ENCODE assay signal across 1 cellular context in the genomic region with DNA sequence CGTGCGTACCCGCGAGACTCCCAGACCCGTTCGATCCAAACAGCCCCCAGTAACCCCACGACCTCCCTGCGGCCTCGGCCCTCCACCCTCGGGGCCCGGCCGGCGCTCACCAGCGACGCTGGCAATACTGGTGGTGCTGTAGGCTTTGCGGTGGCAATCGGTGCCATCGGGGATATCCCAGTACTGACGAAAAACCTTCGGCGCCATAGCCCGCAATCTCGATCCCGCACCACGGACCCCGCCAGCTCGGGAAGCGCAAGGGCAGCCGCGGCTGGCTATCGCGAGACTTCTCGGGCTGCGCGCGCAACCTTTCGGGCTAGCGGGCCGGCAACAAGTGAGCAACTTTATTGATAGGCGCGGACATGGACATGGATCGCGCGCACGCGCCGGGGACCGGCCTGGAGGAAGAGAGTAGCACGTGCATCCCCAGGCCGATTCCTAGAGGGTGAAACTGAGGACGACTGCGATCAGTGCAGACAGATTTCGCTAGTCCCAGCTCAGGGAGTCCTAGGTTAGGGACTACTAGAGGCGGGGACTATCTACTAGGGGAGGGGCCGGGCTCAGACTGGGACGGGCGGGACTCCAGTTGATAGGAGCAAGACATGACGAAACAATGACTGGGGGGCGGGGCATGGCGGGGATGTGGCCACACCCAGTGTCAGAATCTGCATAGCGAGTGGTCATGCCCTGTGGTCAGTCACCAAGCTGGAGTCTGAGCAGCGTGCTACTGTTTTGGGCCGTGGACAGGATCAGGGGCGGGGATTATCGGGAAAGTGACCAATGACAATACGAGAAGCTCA.
A peak's percentile ranks its signal among the peaks of the same experiment; 100 is the strongest.
TF ChIP-seq lines count a peak whose summit lies in the region.

A gene (minus strand): TSS at position 289 of the 800 bp plus-strand sequence. CDS start 82 bp downstream, at position 207.

TF ChIP-seq in HepG2, 621 proteins besides CTCF, POLR2A, EP300 and RAD21 (continued from another document and continues in another):
- TF ChIP-seq, protein P1, sequence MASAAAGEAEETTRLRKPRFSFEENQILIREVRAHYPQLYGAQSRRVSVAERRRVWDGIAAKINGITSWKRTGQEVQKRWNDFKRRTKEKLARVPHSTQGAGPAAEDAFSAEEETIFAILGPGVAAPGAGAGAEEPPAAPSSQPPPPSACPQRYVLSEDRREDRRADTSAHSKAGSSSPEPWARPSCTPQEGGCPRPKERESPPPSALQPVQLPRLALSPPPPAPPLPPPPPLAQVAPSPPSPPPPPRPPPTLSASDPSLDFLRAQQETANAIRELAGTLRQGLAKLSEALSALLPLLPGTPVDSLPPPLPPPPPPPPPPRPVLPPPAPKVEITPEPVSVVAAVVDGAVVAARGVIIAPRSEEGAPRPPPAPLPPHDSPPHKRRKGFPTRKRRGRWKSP (CRISPR knock-in tag; IDR thresholded peaks at IDR 0.05): peak; percentile 97
- TF ChIP-seq HNRNPUL1 (IDR thresholded peaks at IDR 0.05; ENCODE audit: low read depth, low read length) (no peak), ZNF232 (CRISPR knock-in tag; IDR thresholded peaks at IDR 0.05; ENCODE audit: borderline replicate concordance) (0 out of 2 replicates have a peak, but pooled peaks have one; percentile 21), GABPA (IDR thresholded peaks at IDR 0.05; ENCODE audit: low read depth, low read length) (no peak), GABPA (CRISPR knock-in tag; IDR thresholded peaks at IDR 0.05; ENCODE audit: low read depth) (peak; percentile 57; the same call in 1 of the 2 replicates), CBX5 (CRISPR knock-in tag; IDR thresholded peaks at IDR 0.05; ENCODE audit: borderline replicate concordance) (peak; percentile 81; the same call in 1 of the 2 replicates), TCF12 (IDR thresholded peaks at IDR 0.05) (no peak), TCF12 (CRISPR knock-in tag; IDR thresholded peaks at IDR 0.05) (peak; percentile 32; the same call in 1 of the 2 replicates), ZNF644 (CRISPR knock-in tag; IDR thresholded peaks at IDR 0.05; ENCODE audit: low read depth) (no peak), NPAS2 (CRISPR knock-in tag; IDR thresholded peaks at IDR 0.05; ENCODE audit: borderline replicate concordance) (no peak), ZNF816 (CRISPR knock-in tag; IDR thresholded peaks at IDR 0.05; ENCODE audit: borderline replicate concordance) (peak; percentile 83; the same call in 1 of the 2 replicates), ZNF34 (CRISPR knock-in tag; IDR thresholded peaks at IDR 0.05; ENCODE audit: borderline replicate concordance) (0 out of 2 replicates have a peak, but pooled peaks have one; percentile 57), FLYWCH1 (CRISPR knock-in tag; IDR thresholded peaks at IDR 0.05) (no peak), DR1 (CRISPR knock-in tag; IDR thresholded peaks at IDR 0.05) (peak; percentile 55; the same call in 1 of the 2 replicates), PCBP2 (optimal IDR thresholded peaks at IDR 0.05; ENCODE audit: low read depth, low read length, poor library complexity, severe bottlenecking) (no peak), ZNF619 (CRISPR knock-in tag; IDR thresholded peaks at IDR 0.05) (peak; percentile 89), TOE1 (CRISPR knock-in tag; IDR thresholded peaks at IDR 0.05) (no peak), RFX5 (IDR thresholded peaks at IDR 0.05; ENCODE audit: low read depth, low read length) (0 out of 2 replicates have a peak, but pooled peaks have one; percentile 24), ZNF547 (CRISPR knock-in tag; IDR thresholded peaks at IDR 0.05) (peak; percentile 85), ZNF780A (CRISPR knock-in tag; IDR thresholded peaks at IDR 0.05) (peak; percentile 84), FOXM1 (CRISPR knock-in tag; IDR thresholded peaks at IDR 0.05) (no peak), ZNF749 (CRISPR knock-in tag; IDR thresholded peaks at IDR 0.05; ENCODE audit: borderline replicate concordance) (0 out of 2 replicates have a peak, but pooled peaks have one; percentile 46), SRF (IDR thresholded peaks at IDR 0.05; ENCODE audit: low read depth, low read length) (peak; percentile 47; the same call in 1 of the 2 replicates)
- TF ChIP-seq, protein P2, sequence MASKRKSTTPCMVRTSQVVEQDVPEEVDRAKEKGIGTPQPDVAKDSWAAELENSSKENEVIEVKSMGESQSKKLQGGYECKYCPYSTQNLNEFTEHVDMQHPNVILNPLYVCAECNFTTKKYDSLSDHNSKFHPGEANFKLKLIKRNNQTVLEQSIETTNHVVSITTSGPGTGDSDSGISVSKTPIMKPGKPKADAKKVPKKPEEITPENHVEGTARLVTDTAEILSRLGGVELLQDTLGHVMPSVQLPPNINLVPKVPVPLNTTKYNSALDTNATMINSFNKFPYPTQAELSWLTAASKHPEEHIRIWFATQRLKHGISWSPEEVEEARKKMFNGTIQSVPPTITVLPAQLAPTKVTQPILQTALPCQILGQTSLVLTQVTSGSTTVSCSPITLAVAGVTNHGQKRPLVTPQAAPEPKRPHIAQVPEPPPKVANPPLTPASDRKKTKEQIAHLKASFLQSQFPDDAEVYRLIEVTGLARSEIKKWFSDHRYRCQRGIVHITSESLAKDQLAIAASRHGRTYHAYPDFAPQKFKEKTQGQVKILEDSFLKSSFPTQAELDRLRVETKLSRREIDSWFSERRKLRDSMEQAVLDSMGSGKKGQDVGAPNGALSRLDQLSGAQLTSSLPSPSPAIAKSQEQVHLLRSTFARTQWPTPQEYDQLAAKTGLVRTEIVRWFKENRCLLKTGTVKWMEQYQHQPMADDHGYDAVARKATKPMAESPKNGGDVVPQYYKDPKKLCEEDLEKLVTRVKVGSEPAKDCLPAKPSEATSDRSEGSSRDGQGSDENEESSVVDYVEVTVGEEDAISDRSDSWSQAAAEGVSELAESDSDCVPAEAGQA (IDR thresholded peaks at IDR 0.05; ENCODE audit: low read depth): peak; percentile 65; the same call in 1 of the 2 replicates
- TF ChIP-seq, protein P2 (CRISPR knock-in tag; IDR thresholded peaks at IDR 0.05; ENCODE audit: borderline replicate concordance): no peak
- TF ChIP-seq, protein P3, sequence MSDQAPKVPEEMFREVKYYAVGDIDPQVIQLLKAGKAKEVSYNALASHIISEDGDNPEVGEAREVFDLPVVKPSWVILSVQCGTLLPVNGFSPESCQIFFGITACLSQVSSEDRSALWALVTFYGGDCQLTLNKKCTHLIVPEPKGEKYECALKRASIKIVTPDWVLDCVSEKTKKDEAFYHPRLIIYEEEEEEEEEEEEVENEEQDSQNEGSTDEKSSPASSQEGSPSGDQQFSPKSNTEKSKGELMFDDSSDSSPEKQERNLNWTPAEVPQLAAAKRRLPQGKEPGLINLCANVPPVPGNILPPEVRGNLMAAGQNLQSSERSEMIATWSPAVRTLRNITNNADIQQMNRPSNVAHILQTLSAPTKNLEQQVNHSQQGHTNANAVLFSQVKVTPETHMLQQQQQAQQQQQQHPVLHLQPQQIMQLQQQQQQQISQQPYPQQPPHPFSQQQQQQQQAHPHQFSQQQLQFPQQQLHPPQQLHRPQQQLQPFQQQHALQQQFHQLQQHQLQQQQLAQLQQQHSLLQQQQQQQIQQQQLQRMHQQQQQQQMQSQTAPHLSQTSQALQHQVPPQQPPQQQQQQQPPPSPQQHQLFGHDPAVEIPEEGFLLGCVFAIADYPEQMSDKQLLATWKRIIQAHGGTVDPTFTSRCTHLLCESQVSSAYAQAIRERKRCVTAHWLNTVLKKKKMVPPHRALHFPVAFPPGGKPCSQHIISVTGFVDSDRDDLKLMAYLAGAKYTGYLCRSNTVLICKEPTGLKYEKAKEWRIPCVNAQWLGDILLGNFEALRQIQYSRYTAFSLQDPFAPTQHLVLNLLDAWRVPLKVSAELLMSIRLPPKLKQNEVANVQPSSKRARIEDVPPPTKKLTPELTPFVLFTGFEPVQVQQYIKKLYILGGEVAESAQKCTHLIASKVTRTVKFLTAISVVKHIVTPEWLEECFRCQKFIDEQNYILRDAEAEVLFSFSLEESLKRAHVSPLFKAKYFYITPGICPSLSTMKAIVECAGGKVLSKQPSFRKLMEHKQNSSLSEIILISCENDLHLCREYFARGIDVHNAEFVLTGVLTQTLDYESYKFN (CRISPR knock-in tag; conservative IDR thresholded peaks at IDR 0.05): peak; percentile 67
- TF ChIP-seq, protein P4, sequence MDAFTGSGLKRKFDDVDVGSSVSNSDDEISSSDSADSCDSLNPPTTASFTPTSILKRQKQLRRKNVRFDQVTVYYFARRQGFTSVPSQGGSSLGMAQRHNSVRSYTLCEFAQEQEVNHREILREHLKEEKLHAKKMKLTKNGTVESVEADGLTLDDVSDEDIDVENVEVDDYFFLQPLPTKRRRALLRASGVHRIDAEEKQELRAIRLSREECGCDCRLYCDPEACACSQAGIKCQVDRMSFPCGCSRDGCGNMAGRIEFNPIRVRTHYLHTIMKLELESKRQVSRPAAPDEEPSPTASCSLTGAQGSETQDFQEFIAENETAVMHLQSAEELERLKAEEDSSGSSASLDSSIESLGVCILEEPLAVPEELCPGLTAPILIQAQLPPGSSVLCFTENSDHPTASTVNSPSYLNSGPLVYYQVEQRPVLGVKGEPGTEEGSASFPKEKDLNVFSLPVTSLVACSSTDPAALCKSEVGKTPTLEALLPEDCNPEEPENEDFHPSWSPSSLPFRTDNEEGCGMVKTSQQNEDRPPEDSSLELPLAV (CRISPR knock-in tag; conservative IDR thresholded peaks at IDR 0.05; ENCODE audit: low read depth): no peak
- TF ChIP-seq, protein P5, sequence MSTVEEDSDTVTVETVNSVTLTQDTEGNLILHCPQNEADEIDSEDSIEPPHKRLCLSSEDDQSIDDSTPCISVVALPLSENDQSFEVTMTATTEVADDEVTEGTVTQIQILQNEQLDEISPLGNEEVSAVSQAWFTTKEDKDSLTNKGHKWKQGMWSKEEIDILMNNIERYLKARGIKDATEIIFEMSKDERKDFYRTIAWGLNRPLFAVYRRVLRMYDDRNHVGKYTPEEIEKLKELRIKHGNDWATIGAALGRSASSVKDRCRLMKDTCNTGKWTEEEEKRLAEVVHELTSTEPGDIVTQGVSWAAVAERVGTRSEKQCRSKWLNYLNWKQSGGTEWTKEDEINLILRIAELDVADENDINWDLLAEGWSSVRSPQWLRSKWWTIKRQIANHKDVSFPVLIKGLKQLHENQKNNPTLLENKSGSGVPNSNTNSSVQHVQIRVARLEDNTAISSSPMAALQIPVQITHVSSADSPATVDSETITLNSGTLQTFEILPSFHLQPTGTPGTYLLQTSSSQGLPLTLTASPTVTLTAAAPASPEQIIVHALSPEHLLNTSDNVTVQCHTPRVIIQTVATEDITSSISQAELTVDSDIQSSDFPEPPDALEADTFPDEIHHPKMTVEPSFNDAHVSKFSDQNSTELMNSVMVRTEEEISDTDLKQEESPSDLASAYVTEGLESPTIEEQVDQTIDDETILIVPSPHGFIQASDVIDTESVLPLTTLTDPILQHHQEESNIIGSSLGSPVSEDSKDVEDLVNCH (CRISPR knock-in tag; IDR thresholded peaks at IDR 0.05): no peak
- TF ChIP-seq, protein P6, sequence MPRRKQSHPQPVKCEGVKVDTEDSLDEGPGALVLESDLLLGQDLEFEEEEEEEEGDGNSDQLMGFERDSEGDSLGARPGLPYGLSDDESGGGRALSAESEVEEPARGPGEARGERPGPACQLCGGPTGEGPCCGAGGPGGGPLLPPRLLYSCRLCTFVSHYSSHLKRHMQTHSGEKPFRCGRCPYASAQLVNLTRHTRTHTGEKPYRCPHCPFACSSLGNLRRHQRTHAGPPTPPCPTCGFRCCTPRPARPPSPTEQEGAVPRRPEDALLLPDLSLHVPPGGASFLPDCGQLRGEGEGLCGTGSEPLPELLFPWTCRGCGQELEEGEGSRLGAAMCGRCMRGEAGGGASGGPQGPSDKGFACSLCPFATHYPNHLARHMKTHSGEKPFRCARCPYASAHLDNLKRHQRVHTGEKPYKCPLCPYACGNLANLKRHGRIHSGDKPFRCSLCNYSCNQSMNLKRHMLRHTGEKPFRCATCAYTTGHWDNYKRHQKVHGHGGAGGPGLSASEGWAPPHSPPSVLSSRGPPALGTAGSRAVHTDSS (CRISPR knock-in tag; conservative IDR thresholded peaks at IDR 0.05): no peak
- TF ChIP-seq, protein P7, sequence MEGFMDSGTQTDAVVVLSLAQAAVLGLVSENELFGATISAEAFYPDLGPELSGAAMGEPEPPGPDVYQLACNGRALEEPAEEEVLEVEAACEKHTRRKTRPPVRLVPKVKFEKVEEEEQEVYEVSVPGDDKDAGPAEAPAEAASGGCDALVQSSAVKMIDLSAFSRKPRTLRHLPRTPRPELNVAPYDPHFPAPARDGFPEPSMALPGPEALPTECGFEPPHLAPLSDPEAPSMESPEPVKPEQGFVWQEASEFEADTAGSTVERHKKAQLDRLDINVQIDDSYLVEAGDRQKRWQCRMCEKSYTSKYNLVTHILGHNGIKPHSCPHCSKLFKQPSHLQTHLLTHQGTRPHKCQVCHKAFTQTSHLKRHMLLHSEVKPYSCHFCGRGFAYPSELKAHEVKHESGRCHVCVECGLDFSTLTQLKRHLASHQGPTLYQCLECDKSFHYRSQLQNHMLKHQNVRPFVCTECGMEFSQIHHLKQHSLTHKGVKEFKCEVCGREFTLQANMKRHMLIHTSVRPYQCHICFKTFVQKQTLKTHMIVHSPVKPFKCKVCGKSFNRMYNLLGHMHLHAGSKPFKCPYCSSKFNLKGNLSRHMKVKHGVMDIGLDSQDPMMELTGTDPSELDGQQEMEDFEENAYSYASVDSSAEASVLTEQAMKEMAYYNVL (CRISPR knock-in tag; IDR thresholded peaks at IDR 0.05; ENCODE audit: borderline replicate concordance): no peak
- TF ChIP-seq, protein P8, sequence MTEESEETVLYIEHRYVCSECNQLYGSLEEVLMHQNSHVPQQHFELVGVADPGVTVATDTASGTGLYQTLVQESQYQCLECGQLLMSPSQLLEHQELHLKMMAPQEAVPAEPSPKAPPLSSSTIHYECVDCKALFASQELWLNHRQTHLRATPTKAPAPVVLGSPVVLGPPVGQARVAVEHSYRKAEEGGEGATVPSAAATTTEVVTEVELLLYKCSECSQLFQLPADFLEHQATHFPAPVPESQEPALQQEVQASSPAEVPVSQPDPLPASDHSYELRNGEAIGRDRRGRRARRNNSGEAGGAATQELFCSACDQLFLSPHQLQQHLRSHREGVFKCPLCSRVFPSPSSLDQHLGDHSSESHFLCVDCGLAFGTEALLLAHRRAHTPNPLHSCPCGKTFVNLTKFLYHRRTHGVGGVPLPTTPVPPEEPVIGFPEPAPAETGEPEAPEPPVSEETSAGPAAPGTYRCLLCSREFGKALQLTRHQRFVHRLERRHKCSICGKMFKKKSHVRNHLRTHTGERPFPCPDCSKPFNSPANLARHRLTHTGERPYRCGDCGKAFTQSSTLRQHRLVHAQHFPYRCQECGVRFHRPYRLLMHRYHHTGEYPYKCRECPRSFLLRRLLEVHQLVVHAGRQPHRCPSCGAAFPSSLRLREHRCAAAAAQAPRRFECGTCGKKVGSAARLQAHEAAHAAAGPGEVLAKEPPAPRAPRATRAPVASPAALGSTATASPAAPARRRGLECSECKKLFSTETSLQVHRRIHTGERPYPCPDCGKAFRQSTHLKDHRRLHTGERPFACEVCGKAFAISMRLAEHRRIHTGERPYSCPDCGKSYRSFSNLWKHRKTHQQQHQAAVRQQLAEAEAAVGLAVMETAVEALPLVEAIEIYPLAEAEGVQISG (CRISPR knock-in tag; IDR thresholded peaks at IDR 0.05): peak; percentile 92
